ENCODE assay signal across 2 cellular contexts in the genomic region with DNA sequence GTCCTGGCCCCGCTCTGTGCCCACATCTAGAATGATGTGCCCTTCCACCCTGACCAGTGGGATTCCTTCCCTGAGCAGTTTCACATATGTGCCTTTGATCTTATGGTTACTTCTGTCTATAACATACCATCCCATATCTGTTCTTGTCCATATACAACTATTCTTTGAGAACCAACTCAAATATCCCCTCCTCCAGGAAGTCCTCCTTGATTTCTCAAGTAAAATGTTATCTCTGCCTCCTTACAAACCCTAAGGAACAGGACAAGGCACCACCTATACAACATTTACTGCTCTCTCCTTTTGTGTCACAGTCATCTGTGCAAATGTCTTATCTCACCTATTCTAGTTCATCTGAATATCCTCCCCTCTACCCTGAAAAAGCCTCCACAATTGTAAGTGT.
A peak's percentile ranks its signal among the peaks of the same experiment; 100 is the strongest.
TF ChIP-seq lines count a peak whose summit lies in the region.

No MANE protein-coding gene starts in this region.

TF ChIP-seq in A549, 52 proteins besides CTCF, POLR2A, EP300 and RAD21:
- TF ChIP-seq, protein P1, sequence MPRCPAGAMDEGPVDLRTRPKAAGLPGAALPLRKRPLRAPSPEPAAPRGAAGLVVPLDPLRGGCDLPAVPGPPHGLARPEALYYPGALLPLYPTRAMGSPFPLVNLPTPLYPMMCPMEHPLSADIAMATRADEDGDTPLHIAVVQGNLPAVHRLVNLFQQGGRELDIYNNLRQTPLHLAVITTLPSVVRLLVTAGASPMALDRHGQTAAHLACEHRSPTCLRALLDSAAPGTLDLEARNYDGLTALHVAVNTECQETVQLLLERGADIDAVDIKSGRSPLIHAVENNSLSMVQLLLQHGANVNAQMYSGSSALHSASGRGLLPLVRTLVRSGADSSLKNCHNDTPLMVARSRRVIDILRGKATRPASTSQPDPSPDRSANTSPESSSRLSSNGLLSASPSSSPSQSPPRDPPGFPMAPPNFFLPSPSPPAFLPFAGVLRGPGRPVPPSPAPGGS (IDR thresholded peaks at IDR 0.05): no peak
- TF ChIP-seq HOXB5 (CRISPR knock-in tag; IDR thresholded peaks at IDR 0.05) (no peak), NFE2L2 (conservative IDR thresholded peaks at IDR 0.05; ENCODE audit: low read length) (no peak), NPAS2 (CRISPR knock-in tag; IDR thresholded peaks at IDR 0.05; ENCODE audit: borderline replicate concordance) (no peak), ZFP36 (IDR thresholded peaks at IDR 0.05; ENCODE audit: borderline replicate concordance, partially characterized antibody) (peak; percentile 76), FOSL2 (IDR thresholded peaks at IDR 0.05) (no peak), FOSL2 (CRISPR knock-in tag; IDR thresholded peaks at IDR 0.05) (no peak)

TF ChIP-seq in K562, 482 proteins besides CTCF, POLR2A, EP300 and RAD21:
- TF ChIP-seq OTX1 (CRISPR knock-in tag; IDR thresholded peaks at IDR 0.05) (no peak), TAF1 (IDR thresholded peaks at IDR 0.05; ENCODE audit: control insufficient read depth, extremely low read depth, insufficient read depth, low read length, severe bottlenecking) (no peak), TAF7 (tag; IDR thresholded peaks at IDR 0.05) (no peak), ZFP36 (IDR thresholded peaks at IDR 0.05; ENCODE audit: low read depth, low read length, partially characterized antibody) (peak; percentile 95), ZNF584 (CRISPR knock-in tag; IDR thresholded peaks at IDR 0.05; ENCODE audit: low read depth) (no peak), NFATC3 (IDR thresholded peaks at IDR 0.05) (no peak)
- TF ChIP-seq, protein P2, sequence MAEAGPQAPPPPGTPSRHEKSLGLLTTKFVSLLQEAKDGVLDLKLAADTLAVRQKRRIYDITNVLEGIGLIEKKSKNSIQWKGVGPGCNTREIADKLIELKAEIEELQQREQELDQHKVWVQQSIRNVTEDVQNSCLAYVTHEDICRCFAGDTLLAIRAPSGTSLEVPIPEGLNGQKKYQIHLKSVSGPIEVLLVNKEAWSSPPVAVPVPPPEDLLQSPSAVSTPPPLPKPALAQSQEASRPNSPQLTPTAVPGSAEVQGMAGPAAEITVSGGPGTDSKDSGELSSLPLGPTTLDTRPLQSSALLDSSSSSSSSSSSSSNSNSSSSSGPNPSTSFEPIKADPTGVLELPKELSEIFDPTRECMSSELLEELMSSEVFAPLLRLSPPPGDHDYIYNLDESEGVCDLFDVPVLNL (CRISPR knock-in tag; IDR thresholded peaks at IDR 0.05; ENCODE audit: low read depth): no peak
